Comparison of ENCODE assay signal across 19 cellular contexts in the genomic region with DNA sequence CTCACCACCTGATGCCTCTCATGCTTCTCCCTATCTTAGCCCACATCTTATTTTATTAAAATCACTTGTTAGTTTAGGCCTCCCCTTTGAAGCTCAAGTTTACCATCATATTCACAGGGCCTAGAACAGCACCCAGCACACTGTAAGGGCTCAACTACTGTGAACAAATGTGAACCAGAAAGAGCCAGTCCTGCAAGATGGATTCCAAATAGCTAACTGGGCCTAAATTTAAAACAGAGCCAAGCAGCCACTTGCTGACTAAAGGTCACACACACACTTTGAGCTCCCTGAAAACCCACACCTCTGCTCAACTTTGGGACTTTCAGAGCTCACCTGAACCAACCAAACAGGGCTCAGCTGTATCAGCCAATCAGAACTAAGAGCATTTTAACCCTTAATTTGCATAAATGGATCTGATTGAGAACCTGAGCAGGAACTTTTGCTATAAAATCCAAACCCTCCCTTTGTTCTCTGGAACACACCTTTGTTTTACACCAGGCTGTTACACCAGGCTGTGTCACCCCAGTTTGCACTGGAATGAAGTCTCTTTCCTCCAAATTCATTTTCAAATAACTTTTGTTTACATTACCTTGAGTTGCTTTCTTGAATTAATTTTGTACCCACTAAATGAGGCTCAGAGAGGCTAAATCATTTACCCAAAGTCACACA.
DNase-seq lines count a peak whose midpoint lies in the region; ATAC-seq and TF ChIP-seq lines count a peak whose summit lies in the region.
"Had no signal": no experiment of that assay in that cellular context is flagged by ENCODE, and none has a peak within 500 bp of the region (broad histone marks: within the 10 kb centered on the region; RNA-seq: fewer than 3 reads in every experiment).

No MANE protein-coding gene starts in this region.

- TF ChIP-seq EP300 in suprapubic skin (IDR thresholded peaks at IDR 0.05) = no peak

- H3K9ac ChIP-seq in BLaER1 (no peak overlapping the region; the same call in 1 of the 2 replicates), Loucy (ENCODE audit: low read depth, low read length, poor library complexity, severe bottlenecking) (no peak overlapping the region), mammary epithelial cell (ENCODE audit: insufficient read depth, low read length) (no peak overlapping the region)

- H3K9me3 ChIP-seq in BLaER1 (no peaks in the 10 kb centered on the region), Loucy (ENCODE audit: insufficient read depth, low read depth, low read length) (no peaks in the 10 kb centered on the region), mammary epithelial cell (replicated peaks; ENCODE audit: insufficient read depth, low read length) (no peaks in the 10 kb centered on the region), suprapubic skin (no peaks in the 10 kb centered on the region)
- H3K9me3 ChIP-seq: MG63 had no signal

- H3K4me1 ChIP-seq in BLaER1 (peaks cover 18% of the 10 kb centered on the region), Loucy (ENCODE audit: insufficient read depth, low read length, poor library complexity, severe bottlenecking) (no peaks in the 10 kb centered on the region), mammary epithelial cell (ENCODE audit: insufficient read depth, low read length) (peaks cover 22% of the 10 kb centered on the region), suprapubic skin (no peaks in the 10 kb centered on the region)

- CTCF ChIA-PET in mammary epithelial cell (lab: Charles Lee; ENCODE audit: low non-redundant PET) = no interaction called here

- TF ChIP-seq CTCF in Loucy (conservative IDR thresholded peaks at IDR 0.05; ENCODE audit: low read length) = no peak
- TF ChIP-seq CTCF in mammary epithelial cell (conservative IDR thresholded peaks at IDR 0.05 in 1 of 2, IDR thresholded peaks at IDR 0.05 in 1 of 2; ENCODE audit: extremely low read depth in 1 of 2, insufficient read depth in 1 of 2, low read depth in 1 of 2, low read length in 2 of 2) = no peak
- TF ChIP-seq CTCF in suprapubic skin (IDR thresholded peaks at IDR 0.05) = no peak

- H3F3A ChIP-seq in Loucy (ENCODE audit: low read depth) = no peaks in the 10 kb centered on the region

- DNase-seq in mammary epithelial cell (no peak), left colon (peak in 1 of 2 donors; percentile 39), DMS79 treated with DMSO at 0.1 percent for 48 hours (lab: John Stamatoyannopoulos, UW) (no peak), GM03348 (ENCODE audit: low spot score) (no peak), DMS53 treated with DMSO at 0.1 percent for 48 hours (lab: John Stamatoyannopoulos, UW; ENCODE audit: unreplicated experiment) (no peak), suprapubic skin (ENCODE audit: low spot score in 2 of 2) (no peak)
- DNase-seq: activated CD4-positive, alpha-beta T cell treated with anti-CD3 and anti-CD28 coated beads, Interleukin-2, amount 10 ng/mL, durations not matched to agents 7 days and 5 days; activated CD8-positive, alpha-beta memory T cell treated with anti-CD3 and anti-CD28 coated beads, Interleukin-2, amount 50 U/mL, for 48 hours; activated gamma-delta T cell treated with Interleukin-2 at 50 U/mL for 16 hours; amygdala; caudate nucleus; MG63; natural killer cell; NCI-H446; NK-92 treated with Interleukin-12 subunit alpha and Interleukin-12 subunit beta, amount 100 ng/mL, for 24 hours; stimulated activated CD4-positive, alpha-beta T cell treated with anti-CD3 and anti-CD28 coated beads, Interleukin-2, amount 100 ng/mL, for 24 hours; stimulated activated naive CD4-positive, alpha-beta T cell treated with Interleukin-2 at 50 U/mL for 16 hours had no signal

- peak; percentile 92 for ATAC-seq in left colon
- ATAC-seq: natural killer cell had no signal

- H2AFZ ChIP-seq in Loucy (ENCODE audit: low read length) (peak overlapping the region; percentile 77), mammary epithelial cell (ENCODE audit: low read depth, low read length) (peak overlapping the region; percentile 72)

- no peaks in the 10 kb centered on the region for H3K79me2 ChIP-seq in Loucy (ENCODE audit: insufficient read depth, low read length)
- H3K79me2 ChIP-seq in mammary epithelial cell (ENCODE audit: insufficient read depth, low read length) = no peaks in the 10 kb centered on the region

- H3K4me2 ChIP-seq in BLaER1 = no peak overlapping the region
- H3K4me2 ChIP-seq in Loucy (ENCODE audit: low read depth, low read length, poor library complexity, severe bottlenecking) = no peak overlapping the region
- H3K4me2 ChIP-seq in mammary epithelial cell (ENCODE audit: insufficient read depth, low read depth, low read length) = no peak overlapping the region

- no peak for TF ChIP-seq POLR2A in suprapubic skin (IDR thresholded peaks at IDR 0.05)

- H3K9me2 ChIP-seq in Loucy (replicated peaks; ENCODE audit: low read depth, low read length) = no peaks in the 10 kb centered on the region

- H3K27me3 ChIP-seq in BLaER1 (no peaks in the 10 kb centered on the region), Loucy (ENCODE audit: insufficient read depth, low read length, poor library complexity, severe bottlenecking) (no peaks in the 10 kb centered on the region), mammary epithelial cell (ENCODE audit: insufficient read depth, low read length) (no peaks in the 10 kb centered on the region), suprapubic skin (no peaks in the 10 kb centered on the region)
- H3K27me3 ChIP-seq: MG63 had no signal

- intact Hi-C loops in mammary epithelial cell (cut with micrococcal nuclease) (no loop called here), left colon (cut with DNase I, micrococcal nuclease) (no loop called here)

- H3K27ac ChIP-seq in BLaER1 = peak overlapping the region; percentile 60; the same call in 1 of the 2 replicates
- no peak overlapping the region for H3K27ac ChIP-seq in mammary epithelial cell (ENCODE audit: insufficient read depth, low read depth, low read length)
- H3K27ac ChIP-seq in suprapubic skin = no peak overlapping the region

- H3K4me3 ChIP-seq in BLaER1 (no peak overlapping the region), Loucy (ENCODE audit: low read length, poor library complexity, severe bottlenecking) (no peak overlapping the region), mammary epithelial cell (replicated peaks in 1 of 3; ENCODE audit: insufficient read depth in 1 of 3, low read depth in 2 of 3, low read length in 3 of 3) (no peak overlapping the region), suprapubic skin (no peak overlapping the region)
- H3K4me3 ChIP-seq: MG63 had no signal

- in situ Hi-C loops in mammary epithelial cell (cut with MboI; ENCODE audit: low sequenced_read_pairs in 2 of 2) = no loop called here

- H3K36me3 ChIP-seq in BLaER1 (no peaks in the 10 kb centered on the region), Loucy (ENCODE audit: insufficient read depth, low read length) (no peaks in the 10 kb centered on the region), mammary epithelial cell (ENCODE audit: insufficient read depth, low read length) (no peaks in the 10 kb centered on the region), suprapubic skin (no peaks in the 10 kb centered on the region)
- H3K36me3 ChIP-seq: MG63 had no signal

- no TSS peak for BruUV-seq in mammary epithelial cell (replicated peaks; lab: Mats Ljungman, UMichigan)

- dilution Hi-C loops in mammary epithelial cell (cut with HindIII; ENCODE audit: low sequenced_read_pairs) = no loop called here

- H4K20me1 ChIP-seq in BLaER1 (no peaks in the 10 kb centered on the region), Loucy (ENCODE audit: insufficient read depth, low read length, poor library complexity, severe bottlenecking) (no peaks in the 10 kb centered on the region), mammary epithelial cell (ENCODE audit: insufficient read depth, low read length) (no peaks in the 10 kb centered on the region)
